In the genomic region with DNA sequence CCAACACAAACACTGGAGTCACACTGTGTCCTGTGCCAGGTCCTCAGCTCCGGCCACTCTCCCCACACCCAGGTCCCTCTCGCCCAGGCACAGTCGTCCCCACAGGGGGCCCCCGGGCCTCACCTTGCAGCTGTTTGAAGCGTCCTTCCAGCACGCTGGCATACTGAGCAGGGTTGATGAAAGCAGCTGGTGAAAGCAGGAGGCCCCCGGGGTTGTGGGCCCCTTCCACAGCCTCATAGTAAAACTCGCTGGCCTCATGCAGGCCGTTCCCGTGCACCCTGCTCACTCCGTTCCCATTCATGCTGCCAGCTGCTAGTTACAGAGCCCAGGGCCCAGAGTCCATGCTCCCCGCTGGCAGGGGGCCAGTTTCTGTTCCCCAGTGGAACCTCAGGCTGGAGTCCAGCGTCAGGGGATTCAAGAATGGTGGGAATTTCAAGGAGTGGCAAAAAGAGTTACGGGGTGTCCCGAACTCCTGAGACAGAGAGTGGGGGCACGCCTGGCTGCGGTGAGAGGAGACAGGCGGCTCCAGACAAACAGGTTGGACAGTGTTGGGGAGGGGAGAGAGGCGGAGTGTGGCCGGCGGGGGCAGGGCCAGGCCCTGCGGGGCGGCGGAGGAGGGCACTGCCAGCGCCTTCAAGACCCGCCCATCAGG, we compare ENCODE assay signal across 12 cellular contexts. TPM values are rescaled to one million over a fixed set of nuclear protein-coding genes. Genes with fewer than 3 reads are reported as not detected.
DNase-seq lines count a peak whose midpoint lies in the region; ATAC-seq and TF ChIP-seq lines count a peak whose summit lies in the region.
"Had no signal": no experiment of that assay in that cellular context is flagged by ENCODE, and none has a peak within 500 bp of the region (broad histone marks: within the 10 kb centered on the region; RNA-seq: fewer than 3 reads in every experiment).

No MANE protein-coding gene starts in this region.

- no peak for TF ChIP-seq POLR2A in Peyer's patch (IDR thresholded peaks at IDR 0.05)

- no peaks in the 10 kb centered on the region for H4K20me1 ChIP-seq in hepatocyte (ENCODE audit: insufficient read depth, poor library complexity, severe bottlenecking)

- TF ChIP-seq CTCF in Peyer's patch (IDR thresholded peaks at IDR 0.05) (peak in 4 of 6 experiments; percentile 34 to 62 (median 51)), hepatocyte (IDR thresholded peaks at IDR 0.05; ENCODE audit: poor library complexity) (no peak), omental fat pad (IDR thresholded peaks at IDR 0.05) (no peak)

- DNase-seq in DMS153 treated with DMSO at 0.1 percent for 48 hours (lab: John Stamatoyannopoulos, UW; ENCODE audit: unreplicated experiment) = peak; percentile 12
- peak in 2 of 3 donors; percentile 67 to 78 for DNase-seq in Peyer's patch
- peak; percentile 55 for DNase-seq in hepatocyte (ENCODE audit: low spot score)
- no peak for DNase-seq in omental fat pad (ENCODE audit: low spot score)
- no peak for DNase-seq in NCI-H524 treated with DMSO at 0.1 percent for 48 hours (lab: John Stamatoyannopoulos, UW)
- DNase-seq in MG63 = no peak
- DNase-seq in nucleus accumbens (lab: John Stamatoyannopoulos, UW) = no peak
- no peak for DNase-seq in stimulated activated CD4-positive, alpha-beta T cell treated with anti-CD3 and anti-CD28 coated beads, Interleukin-2, amount 100 ng/mL, for 24 hours
- DNase-seq: activated CD4-positive, alpha-beta T cell treated with anti-CD3 and anti-CD28 coated beads, Interleukin-2, amount 10 ng/mL, durations not matched to agents 7 days and 5 days; activated naive CD4-positive, alpha-beta T cell treated with Interleukin-2 at 50 U/mL for 16 hours; dermis blood vessel endothelial cell; NCI-H345 had no signal

- no peaks in the 10 kb centered on the region for H3K9me2 ChIP-seq in hepatocyte (replicated peaks; ENCODE audit: insufficient read depth)

- no peaks in the 10 kb centered on the region for H3K36me3 ChIP-seq in Peyer's patch
- no peaks in the 10 kb centered on the region for H3K36me3 ChIP-seq in hepatocyte (replicated peaks; ENCODE audit: insufficient read depth, low read depth)
- H3K36me3 ChIP-seq in MG63 = peaks cover under 1% of the 10 kb centered on the region

- H3K4me3 ChIP-seq in Peyer's patch = peak overlapping the region in 2 of 4 donors; percentile 20 to 35
- H3K4me3 ChIP-seq in hepatocyte = no peak overlapping the region
- H3K4me3 ChIP-seq in MG63 = no peak overlapping the region

- H3K9me3 ChIP-seq in Peyer's patch = no peaks in the 10 kb centered on the region
- no peaks in the 10 kb centered on the region for H3K9me3 ChIP-seq in hepatocyte (ENCODE audit: low read depth)
- no peaks in the 10 kb centered on the region for H3K9me3 ChIP-seq in MG63

- H3K4me1 ChIP-seq in Peyer's patch (no peaks in the 10 kb centered on the region), hepatocyte (ENCODE audit: insufficient read depth) (peaks cover 23% of the 10 kb centered on the region)

- H3K27me3 ChIP-seq in Peyer's patch (no peaks in the 10 kb centered on the region), hepatocyte (no peaks in the 10 kb centered on the region), MG63 (no peaks in the 10 kb centered on the region)

- H3K79me2 ChIP-seq in hepatocyte = no peaks in the 10 kb centered on the region

- 74% methylated on average over 26 of the region's 26 CpGs for WGBS in hepatocyte (ENCODE audit: low lambda C conversion rate, missing lambda C conversion rate)

- peak; percentile 71 for ATAC-seq in omental fat pad (ENCODE audit: low FRiP score)

- H3K27ac ChIP-seq in Peyer's patch = no peak overlapping the region
- H3K27ac ChIP-seq in hepatocyte = peak overlapping the region; percentile 53

- peak overlapping the region; percentile 62 for H3K4me2 ChIP-seq in hepatocyte

- H2AFZ ChIP-seq in hepatocyte = no peak overlapping the region

RNA-seq across cellular contexts. Expression of gene SPTBN2, which starts 10.6 kb away (rescaled TPM):
- total RNA-seq in Peyer's patch = 10 to 100 TPM in 2 of 4 donors, 1 to 10 TPM in 2; 1.7 to 23.1 (median 6.0) TPM
- 115 and 152 TPM in 2 replicates for total RNA-seq in hepatocyte
- 177 and 183 TPM in 2 replicates for polyA plus RNA-seq in hepatocyte
- total RNA-seq in omental fat pad = 10 to 100 TPM in 2 of 4 donors, 1 to 10 TPM in 2; 1.6 to 14.4 (median 8.6) TPM
- total RNA-seq in MG63 (2014; rRNA removed; shearing (Covaris generic); ENCODE audit: low replicate concordance) = 20.0 and 25.8 TPM in 2 replicates

RNA-seq across cellular contexts. Expression of gene RBM4B, which starts 40.8 kb away (rescaled TPM):
- 10 to 100 TPM; 15.2 to 33.0 (median 21.7) TPM for total RNA-seq in Peyer's patch
- 25.7 and 26.7 TPM in 2 replicates for total RNA-seq in hepatocyte
- polyA plus RNA-seq in hepatocyte = 32.4 and 33.4 TPM in 2 replicates
- total RNA-seq in omental fat pad = 10 to 100 TPM in 3 of 4 donors, 1 to 10 TPM in 1; 7.8 to 13.9 (median 11.2) TPM
- 15.7 and 26.6 TPM in 2 replicates for total RNA-seq in MG63 (2014; rRNA removed; shearing (Covaris generic); ENCODE audit: low replicate concordance)

Comparison
In these comparisons a context has a peak if more than half of its experiments do, and no peak if none do; other contexts are left out.
1. DNase-seq: peak in DMS153 treated with DMSO at 0.1 percent for 48 hours (single experiment), Peyer's patch (2 of 3) and hepatocyte (single experiment); none in omental fat pad (single experiment), NCI-H524 treated with DMSO at 0.1 percent for 48 hours (single experiment), MG63 (single experiment), nucleus accumbens (0 of 56) and stimulated activated CD4-positive, alpha-beta T cell treated with anti-CD3 and anti-CD28 coated beads, Interleukin-2, amount 100 ng/mL, for 24 hours (0 of 2).
2. CTCF ChIP-seq: peak in Peyer's patch (4 of 6); none in hepatocyte (single experiment) and omental fat pad (0 of 3).